8 cellular contexts compared by ENCODE assay signal in genomic region chr20:3710703-3711417, GRCh38. TPM values are rescaled to one million over a fixed set of nuclear protein-coding genes. Genes with fewer than 3 reads are reported as not detected.
DNase-seq lines count a peak whose midpoint lies in the region; ATAC-seq and TF ChIP-seq lines count a peak whose summit lies in the region.

No MANE protein-coding gene starts in this region.

- H3K27ac ChIP-seq in left lung: peak overlapping the region in 1 of 2 donors; percentile 60

- H3K4me1 Mint-ChIP-seq in central memory CD8-positive, alpha-beta T cell: peaks cover 8% of the 10 kb centered on the region

- no peaks in the 10 kb centered on the region for H3K9me3 Mint-ChIP-seq in central memory CD8-positive, alpha-beta T cell

- H3K4me3 Mint-ChIP-seq in central memory CD8-positive, alpha-beta T cell: no peak overlapping the region

- H3K4me1 ChIP-seq in left lung: peaks cover 6 to 39% of the 10 kb centered on the region in 2 donors

- H3K36me3 ChIP-seq in left lung: peaks cover 0 to 7% of the 10 kb centered on the region in 2 donors

- ATAC-seq in central memory CD8-positive, alpha-beta T cell (replicated peaks; ENCODE audit: extremely low read depth, poor library complexity, severe bottlenecking): no peak
- ATAC-seq in left lung (peak; percentile 64), HG02610 (IDR thresholded peaks at IDR 0.05; ENCODE audit: unreplicated experiment) (no peak)

- no peaks in the 10 kb centered on the region for H3K9me3 ChIP-seq in left lung

- H3K36me3 Mint-ChIP-seq in central memory CD8-positive, alpha-beta T cell (ENCODE audit: insufficient read depth): peaks cover 2% of the 10 kb centered on the region

- TF ChIP-seq CTCF in LNCaP clone FGC (IDR thresholded peaks at IDR 0.05; ENCODE audit: control insufficient read depth, extremely low read depth, insufficient read depth): peak; percentile 95
- peak; percentile 98 to 99 for TF ChIP-seq CTCF in left lung (IDR thresholded peaks at IDR 0.05)

- H3K27me3 Mint-ChIP-seq in central memory CD8-positive, alpha-beta T cell: peaks cover 15% of the 10 kb centered on the region

- peak; percentile 83 for DNase-seq in DMS 273 (lab: John Stamatoyannopoulos, UW; ENCODE audit: unreplicated experiment)
- no peak for DNase-seq in DMS 273 treated with DMSO at 0.1 percent for 48 hours (lab: John Stamatoyannopoulos, UW)
- DNase-seq in LNCaP clone FGC (ENCODE audit: low read depth): no peak
- DNase-seq in activated CD4-positive, alpha-beta T cell treated with anti-CD3 and anti-CD28 coated beads for 1 hour: peak; percentile 57
- peak; percentile 57 to 81 for DNase-seq in central memory CD8-positive, alpha-beta T cell (ENCODE audit: low spot score in 2 of 2)
- DNase-seq in left lung: peak; percentile 69 to 93
- DNase-seq in stimulated activated CD4-positive, alpha-beta T cell treated with anti-CD3 and anti-CD28 coated beads, Interleukin-4, amount 100 ng/mL, for 4 hours: peak; percentile 45 to 75

- intact Hi-C loops in left lung (cut with DNase I): no loop called here

- no peak overlapping the region for H3K27ac Mint-ChIP-seq in central memory CD8-positive, alpha-beta T cell (ENCODE audit: low read depth)

- no peak overlapping the region for H3K4me3 ChIP-seq in LNCaP clone FGC (ENCODE audit: low read depth, low read length)
- H3K4me3 ChIP-seq in left lung: peak overlapping the region in 1 of 2 donors; percentile 35

- H3K27me3 ChIP-seq in left lung: no peaks in the 10 kb centered on the region

RNA-seq across cellular contexts. Expression of gene SIGLEC1, which starts 1.5 kb away (rescaled TPM):
- 10 to 100 TPM; 22.8 to 45.8 TPM for total RNA-seq in left lung

RNA-seq across cellular contexts. Expression of gene HSPA12B, which starts 21.6 kb away (rescaled TPM):
- total RNA-seq in left lung: 10 to 100 TPM; 14.6 to 22.1 TPM

RNA-seq across cellular contexts. Expression of gene ADAM33, which starts 29.1 kb away (rescaled TPM):
- 10 to 100 TPM; 15.4 to 16.5 TPM for total RNA-seq in left lung

RNA-seq across cellular contexts. Expression of gene GFRA4, which starts 47.7 kb away (rescaled TPM):
- total RNA-seq in left lung: not detected

RNA-seq across cellular contexts. Expression of gene ADISSP, which starts 56.7 kb away (rescaled TPM):
- 10 to 100 TPM; 19.4 to 35.6 TPM for total RNA-seq in left lung

Comparison
In these comparisons a context has a peak if more than half of its experiments do, and no peak if none do; other contexts are left out.
1. DNase-seq: peak in DMS 273 (single experiment), activated CD4-positive, alpha-beta T cell treated with anti-CD3 and anti-CD28 coated beads for 1 hour (single experiment), central memory CD8-positive, alpha-beta T cell (2 of 2), left lung (2 of 2) and stimulated activated CD4-positive, alpha-beta T cell treated with anti-CD3 and anti-CD28 coated beads, Interleukin-4, amount 100 ng/mL, for 4 hours (2 of 2); none in DMS 273 treated with DMSO at 0.1 percent for 48 hours (single experiment) and LNCaP clone FGC (single experiment).